Comparison of ENCODE assay signal across 19 cellular contexts in the genomic region with DNA sequence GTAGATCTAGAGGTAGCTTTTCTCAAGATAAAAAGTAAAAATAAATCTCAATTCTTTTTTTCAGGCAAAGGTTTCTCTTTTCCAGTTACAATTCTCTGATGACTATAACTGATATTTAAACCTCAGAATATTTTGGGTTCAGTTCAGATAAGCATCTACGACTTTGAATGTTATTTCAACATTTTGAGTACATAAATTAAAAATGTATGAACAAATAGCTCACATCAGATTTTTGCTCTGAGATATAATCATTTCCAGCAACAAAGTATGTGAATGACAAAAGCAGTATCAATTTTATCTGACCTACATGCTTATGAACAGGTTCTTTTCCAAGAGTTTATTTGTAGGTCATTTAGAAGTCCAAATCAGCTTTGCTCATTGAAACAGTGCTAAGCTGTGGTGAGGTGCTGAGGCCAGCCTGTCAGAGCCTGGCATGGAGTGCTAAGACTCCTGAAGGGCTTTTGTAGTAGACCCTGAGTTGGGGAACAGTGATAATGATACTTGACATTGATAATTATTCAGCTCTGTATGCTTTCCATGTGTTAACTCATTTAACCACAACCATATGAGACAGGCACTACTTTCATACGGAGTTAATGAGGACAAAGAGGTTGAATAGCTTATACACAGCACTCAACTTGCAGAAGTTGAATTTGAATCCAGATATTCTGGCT.
"Had no signal": no experiment of that assay in that cellular context is flagged by ENCODE, and none has a peak within 500 bp of the region (broad histone marks: within the 10 kb centered on the region; RNA-seq: fewer than 3 reads in every experiment).

No MANE protein-coding gene starts in this region.

- H3K27me3 Mint-ChIP-seq: progenitor cell of endocrine pancreas had no signal

- H3K36me3 ChIP-seq: esophagus squamous epithelium, sigmoid colon, stomach, tibial nerve had no signal

- H3K4me3 ChIP-seq: dorsolateral prefrontal cortex, esophagus squamous epithelium, mucosa of descending colon, sigmoid colon, stomach, tibial nerve had no signal

- DNase-seq: activated CD4-positive, alpha-beta T cell treated with anti-CD3 and anti-CD28 coated beads, Interleukin-2, amount 10 ng/mL, durations not matched to agents 7 days and 5 days; activated naive CD4-positive, alpha-beta T cell treated with anti-CD3 and anti-CD28 coated beads, Interleukin-2, amount 10 ng/mL, durations not matched to agents 7 days and 5 days; activated T-cell treated with anti-CD3 and anti-CD28 coated beads for 4 hours; amygdala; dorsolateral prefrontal cortex; esophagus squamous epithelium; foreskin keratinocyte; immature natural killer cell; mucosa of descending colon; naive thymus-derived CD8-positive, alpha-beta T cell; nucleus accumbens; sigmoid colon; stimulated activated CD4-positive, alpha-beta T cell treated with anti-CD3 and anti-CD28 coated beads, Interleukin-12 subunit alpha, Interleukin-12 subunit beta, amount 100 ng/mL, for 4 hours; stomach; T-helper 1 cell had no signal

- H3K36me3 Mint-ChIP-seq: activated naive CD4-positive, alpha-beta T cell treated with anti-CD3 and anti-CD28 coated beads, Interleukin-2, amount 10 ng/mL, durations not matched to agents 7 days and 5 days; immature natural killer cell; WTC11 had no signal

- H3K4me1 Mint-ChIP-seq: activated CD4-positive, alpha-beta T cell treated with anti-CD3 and anti-CD28 coated beads, Interleukin-2, amount 10 ng/mL, durations not matched to agents 7 days and 5 days; activated naive CD4-positive, alpha-beta T cell treated with anti-CD3 and anti-CD28 coated beads, Interleukin-2, amount 10 ng/mL, durations not matched to agents 7 days and 5 days; immature natural killer cell had no signal

- H3K4me3 Mint-ChIP-seq: activated CD4-positive, alpha-beta T cell treated with anti-CD3 and anti-CD28 coated beads, Interleukin-2, amount 10 ng/mL, durations not matched to agents 7 days and 5 days; activated naive CD4-positive, alpha-beta T cell treated with anti-CD3 and anti-CD28 coated beads, Interleukin-2, amount 10 ng/mL, durations not matched to agents 7 days and 5 days; immature natural killer cell; naive thymus-derived CD8-positive, alpha-beta T cell; WTC11 had no signal

- H3K27ac Mint-ChIP-seq: activated CD4-positive, alpha-beta T cell treated with anti-CD3 and anti-CD28 coated beads, Interleukin-2, amount 10 ng/mL, durations not matched to agents 7 days and 5 days; activated naive CD4-positive, alpha-beta T cell treated with anti-CD3 and anti-CD28 coated beads, Interleukin-2, amount 10 ng/mL, durations not matched to agents 7 days and 5 days; activated T-helper 2 cell treated with anti-CD3 and anti-CD28 coated beads, Interferon-gamma antibody, Interleukin-2, Interleukin-4, amounts not matched to agents 10 μg/mL and 5 μg/mL and 100 μg/mL, durations not matched to agents 14 hours and 24 hours and 36 hours; immature natural killer cell; naive thymus-derived CD8-positive, alpha-beta T cell; progenitor cell of endocrine pancreas; WTC11 had no signal

- H3K9me3 Mint-ChIP-seq: activated naive CD4-positive, alpha-beta T cell treated with anti-CD3 and anti-CD28 coated beads, Interleukin-2, amount 10 ng/mL, durations not matched to agents 7 days and 5 days; activated T-helper 2 cell treated with anti-CD3 and anti-CD28 coated beads, Interferon-gamma antibody, Interleukin-2, Interleukin-4, amounts not matched to agents 10 μg/mL and 5 μg/mL and 100 μg/mL, durations not matched to agents 14 hours and 24 hours and 36 hours had no signal

- H3K4me1 ChIP-seq: foreskin keratinocyte, sigmoid colon, tibial nerve had no signal

- ATAC-seq: foreskin keratinocyte; mucosa of descending colon; naive thymus-derived CD8-positive, alpha-beta T cell; WTC11 had no signal

- H3K27me3 ChIP-seq: dorsolateral prefrontal cortex, esophagus squamous epithelium, foreskin keratinocyte, sigmoid colon, stomach, tibial nerve had no signal

- H3K27ac ChIP-seq: foreskin keratinocyte had no signal

- H3K9me3 ChIP-seq: esophagus squamous epithelium, mucosa of descending colon, sigmoid colon had no signal
